In the genomic region with DNA sequence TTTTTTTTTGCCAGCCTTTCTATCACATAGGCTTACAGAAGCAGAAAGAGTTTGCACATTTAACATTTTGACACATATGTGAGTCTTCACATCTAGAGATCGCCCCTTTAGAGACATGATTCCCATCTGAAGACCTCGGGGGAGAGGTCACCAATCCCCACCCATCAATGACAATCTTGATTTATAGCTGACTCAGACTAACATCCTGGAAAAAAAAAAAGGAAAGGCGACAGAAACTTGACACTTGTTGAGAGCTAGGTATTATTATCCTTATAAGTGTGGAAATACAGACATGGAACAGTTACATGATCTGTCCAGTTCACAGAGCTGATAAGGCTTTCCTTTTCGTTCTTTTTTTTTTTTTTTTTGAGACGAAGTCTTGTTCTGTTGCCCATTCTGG, we compare ENCODE assay signal across 28 cellular contexts.
"Had no signal": no experiment of that assay in that cellular context is flagged by ENCODE, and none has a peak within 500 bp of the region (broad histone marks: within the 10 kb centered on the region; RNA-seq: fewer than 3 reads in every experiment).

No MANE protein-coding gene starts in this region.

- FAIRE-seq: colon, endometrium, endothelial cell of umbilical vein, frontal cortex had no signal

- H3K27ac ChIP-seq: colonic mucosa, coronary artery, dorsolateral prefrontal cortex, epithelial cell of prostate, esophagus muscularis mucosa, esophagus squamous epithelium, foreskin keratinocyte, gastrocnemius medialis, gastroesophageal sphincter, heart left ventricle, heart right ventricle had no signal

- H3K27me3 ChIP-seq: colonic mucosa, esophagus muscularis mucosa, esophagus squamous epithelium, foreskin keratinocyte, gastrocnemius medialis, gastroesophageal sphincter, heart left ventricle, heart right ventricle had no signal

- ATAC-seq: effector memory CD8-positive, alpha-beta T cell; esophagus mucosa; foreskin keratinocyte; gastrocnemius medialis; gastroesophageal sphincter; heart left ventricle; heart right ventricle had no signal

- H3K4me3 ChIP-seq: colonic mucosa, coronary artery, dorsolateral prefrontal cortex, esophagus muscularis mucosa, esophagus squamous epithelium, gastrocnemius medialis, gastroesophageal sphincter, heart left ventricle, heart right ventricle had no signal

- DNase-seq: colonic mucosa; cortex of kidney; dermis blood vessel endothelial cell; dorsolateral prefrontal cortex; effector CD4-positive, alpha-beta T cell; effector CD8-positive, alpha-beta T cell; effector memory CD4-positive, alpha-beta T cell; effector memory CD8-positive, alpha-beta T cell; endodermal cell; erythroblast; esophagus squamous epithelium; foreskin fibroblast; foreskin keratinocyte; foreskin melanocyte; gastrocnemius medialis; glutamatergic neuron; head of caudate nucleus; heart left ventricle; heart right ventricle had no signal

- H3K9me3 ChIP-seq: colonic mucosa, gastrocnemius medialis had no signal

- H3K36me3 ChIP-seq: colonic mucosa, esophagus muscularis mucosa, esophagus squamous epithelium, gastrocnemius medialis, gastroesophageal sphincter, heart left ventricle, heart right ventricle had no signal

- H3K4me1 ChIP-seq: colonic mucosa, esophagus squamous epithelium, foreskin keratinocyte, gastrocnemius medialis, gastroesophageal sphincter had no signal
